In genomic region chr6:121305957-121306607, GRCh38 we compare ENCODE assay signal across 1 cellular context.
TF ChIP-seq lines count a peak whose summit lies in the region.

No MANE protein-coding gene starts in this region.

TF ChIP-seq in GM23338, 12 proteins besides CTCF, POLR2A, EP300 and RAD21 (continued from another document):
- TF ChIP-seq ZNF462 (CRISPR knock-in tag; IDR thresholded peaks at IDR 0.05) (no peak), ZNF114 (CRISPR knock-in tag; IDR thresholded peaks at IDR 0.05) (no peak), EZH2 (IDR thresholded peaks at IDR 0.05; ENCODE audit: low read depth, unreplicated experiment) (no peak), EZH2phosphoT487 (IDR thresholded peaks at IDR 0.05; ENCODE audit: unreplicated experiment) (no peak), NANOG (IDR thresholded peaks at IDR 0.05; ENCODE audit: borderline replicate concordance) (no peak)
